29 cellular contexts compared by ENCODE assay signal in the genomic region with DNA sequence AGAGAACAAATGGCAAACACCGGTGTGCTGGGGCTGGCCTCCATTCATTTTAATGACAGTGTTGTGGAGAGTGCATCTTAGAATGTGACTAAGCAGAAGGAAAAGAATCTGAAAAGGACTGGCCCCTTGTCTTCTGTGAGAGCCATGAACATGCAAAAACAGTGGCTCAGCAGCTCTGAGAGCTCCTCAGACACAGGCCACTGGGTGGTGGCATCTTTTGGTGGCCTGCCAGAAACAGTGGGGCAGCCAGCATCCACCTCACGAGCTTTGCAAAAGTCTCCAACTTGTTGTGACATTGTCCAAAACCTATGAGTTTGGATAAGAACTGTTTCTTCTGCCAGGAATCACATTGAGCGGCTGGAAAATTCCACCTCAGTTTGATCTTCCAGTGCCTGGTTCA.
"Had no signal": no experiment of that assay in that cellular context is flagged by ENCODE, and none has a peak within 500 bp of the region (broad histone marks: within the 10 kb centered on the region; RNA-seq: fewer than 3 reads in every experiment).

No MANE protein-coding gene starts in this region.

- H3K27me3 ChIP-seq: colonic mucosa, esophagus muscularis mucosa, foreskin keratinocyte, gastroesophageal sphincter, heart right ventricle, left lung, ovary, right lobe of liver, suprapubic skin, vagina had no signal

- H3K4me1 Mint-ChIP-seq: nephron progenitor cell had no signal

- FAIRE-seq: islet of Langerhans, small intestine had no signal

- H3K27ac Mint-ChIP-seq: dendritic cell treated with granulocyte-macrophage colony-stimulating factor and Interleukin-4, amounts not matched to agents 40 ng/mL and 50 ng/mL, for 4 days; endodermal cell; nephron progenitor cell had no signal

- DNase-seq: colonic mucosa; effector CD8-positive, alpha-beta T cell; endodermal cell; foreskin keratinocyte; glutamatergic neuron; heart right ventricle; hippocampal formation; left cardiac atrium; left lung; mesenchymal stem cell; midbrain; naive thymus-derived CD4-positive, alpha-beta T cell; nephron progenitor cell; occipital lobe; ovary; retina; right lobe of liver; small intestine; stimulated activated CD4-positive, alpha-beta T cell treated with anti-CD3 and anti-CD28 coated beads, Interleukin-15, amount 100 ng/mL, for 24 hours; stimulated activated CD4-positive, alpha-beta T cell treated with anti-CD3 and anti-CD28 coated beads, Interleukin-2, amount 100 ng/mL, for 48 hours; stimulated activated naive CD4-positive, alpha-beta T cell; stimulated activated naive CD8-positive, alpha-beta T cell treated with anti-CD3 and anti-CD28 coated beads, Interleukin-15, amount 100 ng/mL, for 72 hours had no signal

- H3K4me3 Mint-ChIP-seq: dendritic cell treated with granulocyte-macrophage colony-stimulating factor and Interleukin-4, amounts not matched to agents 40 ng/mL and 50 ng/mL, for 4 days; endodermal cell; naive thymus-derived CD4-positive, alpha-beta T cell; nephron progenitor cell; stimulated activated naive CD8-positive, alpha-beta T cell treated with anti-CD3 and anti-CD28 coated beads, Interleukin-15, amount 100 ng/mL, for 72 hours had no signal

- H3K4me1 ChIP-seq: colonic mucosa, foreskin keratinocyte, left lung, suprapubic skin, vagina had no signal

- H3K27me3 Mint-ChIP-seq: dendritic cell treated with granulocyte-macrophage colony-stimulating factor and Interleukin-4, amounts not matched to agents 40 ng/mL and 50 ng/mL, for 4 days; naive thymus-derived CD4-positive, alpha-beta T cell; stimulated activated naive CD8-positive, alpha-beta T cell treated with anti-CD3 and anti-CD28 coated beads, Interleukin-15, amount 100 ng/mL, for 72 hours had no signal

- H3K9me3 ChIP-seq: colonic mucosa, esophagus muscularis mucosa, gastroesophageal sphincter, heart right ventricle, left lung, ovary, right lobe of liver, suprapubic skin, vagina had no signal

- H3K27ac ChIP-seq: colonic mucosa, epithelial cell of prostate, esophagus muscularis mucosa, foreskin keratinocyte, gastroesophageal sphincter, heart right ventricle, left lung, ovary, right lobe of liver, suprapubic skin, vagina had no signal

- H3K4me3 ChIP-seq: colonic mucosa, esophagus muscularis mucosa, gastroesophageal sphincter, heart right ventricle, left lung, ovary, right lobe of liver, suprapubic skin, vagina had no signal

- H3K9me3 Mint-ChIP-seq: dendritic cell treated with granulocyte-macrophage colony-stimulating factor and Interleukin-4, amounts not matched to agents 40 ng/mL and 50 ng/mL, for 4 days; endodermal cell; naive thymus-derived CD4-positive, alpha-beta T cell; nephron progenitor cell; stimulated activated naive CD8-positive, alpha-beta T cell treated with anti-CD3 and anti-CD28 coated beads, Interleukin-15, amount 100 ng/mL, for 72 hours had no signal

- H3K36me3 ChIP-seq: colonic mucosa, ovary, right lobe of liver, suprapubic skin, vagina had no signal

- ATAC-seq: foreskin keratinocyte; gastroesophageal sphincter; heart right ventricle; left cardiac atrium; left lung; naive thymus-derived CD4-positive, alpha-beta T cell; right lobe of liver; stimulated activated naive CD8-positive, alpha-beta T cell treated with anti-CD3 and anti-CD28 coated beads, Interleukin-15, amount 100 ng/mL, for 72 hours had no signal
